ENCODE assay signal across 1 cellular context in genomic region chr1:151953409-151954094, GRCh38.
TF ChIP-seq lines count a peak whose summit lies in the region.

No MANE protein-coding gene starts in this region.

TF ChIP-seq in HepG2, 621 proteins besides CTCF, POLR2A, EP300 and RAD21:
- TF ChIP-seq CBX2 (IDR thresholded peaks at IDR 0.05; ENCODE audit: low read depth, low read length) (no peak; the same call in 1 of the 2 replicates), CBX2 (CRISPR knock-in tag; IDR thresholded peaks at IDR 0.05; ENCODE audit: low read depth) (0 out of 2 replicates have a peak, but pooled peaks have one; percentile 32), HIVEP1 (CRISPR knock-in tag; IDR thresholded peaks at IDR 0.05) (no peak)
